In the genomic region with DNA sequence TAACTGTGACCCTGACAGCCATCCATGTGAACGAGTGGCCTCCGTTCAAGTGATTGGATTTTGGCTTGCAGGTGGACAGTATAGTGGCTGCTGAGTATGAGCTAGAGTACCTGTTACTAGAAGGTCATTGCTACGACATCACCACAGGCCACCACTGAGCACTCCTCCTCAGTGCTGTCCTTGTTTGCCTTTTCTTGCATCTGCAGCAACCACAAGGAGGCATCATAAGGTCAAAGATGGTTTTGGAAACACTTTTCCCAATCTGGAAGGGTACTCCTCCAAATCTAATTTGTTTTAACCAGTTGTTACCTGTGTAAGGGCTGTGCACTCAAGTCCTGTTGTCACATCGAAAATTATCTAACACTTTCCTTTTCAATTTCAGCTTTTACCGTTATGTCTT, we compare ENCODE assay signal across 12 cellular contexts.
DNase-seq lines count a peak whose midpoint lies in the region; FAIRE-seq and TF ChIP-seq lines count a peak whose summit lies in the region.
"Had no signal": no experiment of that assay in that cellular context is flagged by ENCODE, and none has a peak within 500 bp of the region (broad histone marks: within the 10 kb centered on the region; RNA-seq: fewer than 3 reads in every experiment).

No MANE protein-coding gene starts in this region.

- H3K27ac ChIP-seq in vagina = no peak overlapping the region
- H3K27ac ChIP-seq in tibial nerve = no peak overlapping the region
- H3K27ac ChIP-seq: left lung had no signal

- DNase-seq in D721Med (ENCODE audit: insufficient read length, low spot score) (no peak), Kasumi-1 (lab: John Stamatoyannopoulos, UW) (peak; percentile 12 to 16), choroid plexus epithelial cell (ENCODE audit: low read depth) (peak; percentile 21), myocyte (ENCODE audit: low read depth) (peak; percentile 19), vagina (ENCODE audit: extremely low spot score in 2 of 2) (no peak), tibial nerve (ENCODE audit: low spot score in 2 of 2) (no peak), GM12891 (ENCODE audit: insufficient read length, low spot score) (no peak), activated gamma-delta T cell treated with Interleukin-2 at 50 U/mL for 16 hours (no peak)
- DNase-seq: effector memory CD4-positive, alpha-beta T cell; left lung; NCI-H1436 treated with DMSO at 0.1 percent for 48 hours; stimulated activated naive CD4-positive, alpha-beta T cell had no signal

- 83 to 85% methylated on average over 5 of the region's 5 CpGs for WGBS in tibial nerve, 2 donors

- no peak for FAIRE-seq in D721Med (lab: Jason Lieb, UNC)
- FAIRE-seq in GM12891 (lab: Jason Lieb, UNC) = no peak

- no peak for TF ChIP-seq EP300 in tibial nerve (IDR thresholded peaks at IDR 0.05)

- TF ChIP-seq POLR2A in vagina (IDR thresholded peaks at IDR 0.05) (no peak), tibial nerve (IDR thresholded peaks at IDR 0.05) (no peak), GM12891 (IDR thresholded peaks at IDR 0.05; ENCODE audit: low read depth, low read length) (no peak)

- H3K9me3 ChIP-seq in vagina (no peaks in the 10 kb centered on the region), tibial nerve (no peaks in the 10 kb centered on the region)
- H3K9me3 ChIP-seq: left lung had no signal

- intact Hi-C loops in vagina (cut with DNase I) = loop anchor here (10.0 kb wide), 1 partner anchor 143 kb away; the partner anchor contains the start of gene HS6ST1

- no peaks in the 10 kb centered on the region for H3K27me3 ChIP-seq in vagina
- no peaks in the 10 kb centered on the region for H3K27me3 ChIP-seq in tibial nerve
- H3K27me3 ChIP-seq: left lung had no signal

- H3K4me3 ChIP-seq in choroid plexus epithelial cell (ENCODE audit: low read depth, low read length) (no peak overlapping the region), vagina (no peak overlapping the region), tibial nerve (no peak overlapping the region)
- H3K4me3 ChIP-seq: left lung had no signal

- H3K36me3 ChIP-seq in vagina (peaks cover 0 to 78% of the 10 kb centered on the region in 2 donors), tibial nerve (peaks cover 0 to 87% (median 36%) of the 10 kb centered on the region in 3 donors)

- peak; percentile 22 for TF ChIP-seq CTCF in D721Med (IDR thresholded peaks at IDR 0.05; ENCODE audit: insufficient read depth, missing control alignments)
- peak; percentile 47 for TF ChIP-seq CTCF in choroid plexus epithelial cell (conservative IDR thresholded peaks at IDR 0.05; ENCODE audit: low read depth, low read length)
- TF ChIP-seq CTCF in vagina (IDR thresholded peaks at IDR 0.05) = no peak
- TF ChIP-seq CTCF in tibial nerve (IDR thresholded peaks at IDR 0.05) = no peak

- H3K4me1 ChIP-seq in vagina (no peaks in the 10 kb centered on the region), tibial nerve (no peaks in the 10 kb centered on the region)

TF ChIP-seq in GM12891, 5 proteins besides CTCF, POLR2A, EP300 and RAD21:
- TF ChIP-seq POU2F2 (IDR thresholded peaks at IDR 0.05; ENCODE audit: low read depth, low read length) (no peak), PAX5 (IDR thresholded peaks at IDR 0.05; ENCODE audit: insufficient read depth, low read length, severe bottlenecking) (no peak)

Comparison
In these comparisons a context has a peak if more than half of its experiments do, and no peak if none do; other contexts are left out.
1. DNase-seq: peak in Kasumi-1 (2 of 2), choroid plexus epithelial cell (single experiment) and myocyte (single experiment); none in D721Med (single experiment), vagina (0 of 2), tibial nerve (0 of 2), GM12891 (single experiment) and activated gamma-delta T cell treated with Interleukin-2 at 50 U/mL for 16 hours (single experiment).
2. CTCF ChIP-seq: peak in D721Med (single experiment) and choroid plexus epithelial cell (single experiment); none in vagina (0 of 3) and tibial nerve (0 of 5).